In genomic region chr11:82756765-82757650, GRCh38 we compare ENCODE assay signal across 14 cellular contexts. TPM values are rescaled to one million over a fixed set of nuclear protein-coding genes. Genes with fewer than 3 reads are reported as not detected.
DNase-seq lines count a peak whose midpoint lies in the region; ATAC-seq and TF ChIP-seq lines count a peak whose summit lies in the region.
"Had no signal": no experiment of that assay in that cellular context is flagged by ENCODE, and none has a peak within 500 bp of the region (broad histone marks: within the 10 kb centered on the region; RNA-seq: fewer than 3 reads in every experiment).

No MANE protein-coding gene starts in this region.

- peak; percentile 53 for ATAC-seq in activated CD4-positive, alpha-beta T cell treated with anti-CD3 and anti-CD28 coated beads for 36 hours
- no peak for ATAC-seq in GM18858 (IDR thresholded peaks at IDR 0.05; ENCODE audit: unreplicated experiment)
- no peak for ATAC-seq in left lung
- ATAC-seq in GM21576 (IDR thresholded peaks at IDR 0.05; ENCODE audit: unreplicated experiment): no peak

- H3K9me3 ChIP-seq in duodenal mucosa (ENCODE audit: control insufficient read depth in 1 of 2, low read length in 2 of 2) (no peaks in the 10 kb centered on the region), left lung (no peaks in the 10 kb centered on the region)

- H3K4me3 ChIP-seq in duodenal mucosa (ENCODE audit: low read depth in 1 of 2, low read length in 2 of 2): peak overlapping the region; percentile 48 to 53
- no peak overlapping the region for H3K4me3 ChIP-seq in left lung

- H3K27me3 ChIP-seq in duodenal mucosa (ENCODE audit: control insufficient read depth in 1 of 2, insufficient read depth in 2 of 2, low read length in 2 of 2) (no peaks in the 10 kb centered on the region), left lung (no peaks in the 10 kb centered on the region)

- no peak overlapping the region for H3K4me3 Mint-ChIP-seq in activated CD4-positive, alpha-beta T cell treated with anti-CD3 and anti-CD28 coated beads for 36 hours

- POLR2A ChIA-PET in activated CD4-positive, alpha-beta T cell treated with anti-CD3 and anti-CD28 coated beads for 36 hours (lab: Charles Lee): interaction anchor here (0.6 kb wide), 1 partner anchor 66 kb away, joined by 7 read pairs; no protein-coding TSS in a partner anchor

- H3K27me3 Mint-ChIP-seq in activated CD4-positive, alpha-beta T cell treated with anti-CD3 and anti-CD28 coated beads for 36 hours: no peaks in the 10 kb centered on the region

- no peaks in the 10 kb centered on the region for H3K36me3 Mint-ChIP-seq in activated CD4-positive, alpha-beta T cell treated with anti-CD3 and anti-CD28 coated beads for 36 hours (ENCODE audit: low read depth)

- CTCF ChIA-PET in activated CD4-positive, alpha-beta T cell treated with anti-CD3 and anti-CD28 coated beads for 36 hours (lab: Charles Lee): interaction anchor here (0.8 to 1.6 kb wide), 3 partner anchors 17 to 1080 kb away, joined by 3 to 6 read pairs (median 3); no protein-coding TSS in a partner anchor

- no peak for DNase-seq in activated CD4-positive, alpha-beta T cell treated with anti-CD3 and anti-CD28 coated beads for 36 hours
- no peak for DNase-seq in activated CD4-positive, alpha-beta T cell treated with anti-CD3 and anti-CD28 coated beads for 4 hours
- DNase-seq in NCI-H446 treated with DMSO at 0.1 percent for 48 hours (lab: John Stamatoyannopoulos, UW) (peak; percentile 84), putamen (ENCODE audit: low spot score) (peak; percentile 89), left lung (no peak)
- DNase-seq: ACHN; activated CD4-positive, alpha-beta T cell treated with anti-CD3 and anti-CD28 coated beads, Interleukin-2, amount 50 U/mL, for 1 hour; effector CD4-positive, alpha-beta T cell; stimulated activated CD4-positive, alpha-beta T cell treated with anti-CD3 and anti-CD28 coated beads, Interleukin-4, amount 100 ng/mL, for 4 hours had no signal

- H3K4me1 Mint-ChIP-seq in activated CD4-positive, alpha-beta T cell treated with anti-CD3 and anti-CD28 coated beads for 36 hours: peaks cover 22% of the 10 kb centered on the region

- H3K36me3 ChIP-seq in duodenal mucosa (ENCODE audit: control insufficient read depth in 1 of 2, insufficient read depth in 2 of 2, low read length in 2 of 2) (no peaks in the 10 kb centered on the region), left lung (no peaks in the 10 kb centered on the region)

- no peak overlapping the region for H3K27ac ChIP-seq in duodenal mucosa (ENCODE audit: low read depth, low read length)
- no peak overlapping the region for H3K27ac ChIP-seq in left lung
- H3K27ac ChIP-seq: HL-60 had no signal

- H3K4me1 ChIP-seq in duodenal mucosa (ENCODE audit: control insufficient read depth in 1 of 2, insufficient read depth in 2 of 2, low read length in 2 of 2) (peaks cover 13 to 20% of the 10 kb centered on the region in 2 donors), left lung (no peaks in the 10 kb centered on the region)

- intact Hi-C loops in activated CD4-positive, alpha-beta T cell treated with anti-CD3 and anti-CD28 coated beads for 36 hours (cut with DNase I, micrococcal nuclease): no loop called here
- intact Hi-C loops in left lung (cut with DNase I): no loop called here

- TF ChIP-seq CTCF in left lung (IDR thresholded peaks at IDR 0.05): no peak

- H3K9me3 Mint-ChIP-seq in activated CD4-positive, alpha-beta T cell treated with anti-CD3 and anti-CD28 coated beads for 36 hours (ENCODE audit: low read depth): no peaks in the 10 kb centered on the region

- no peak overlapping the region for H3K9ac ChIP-seq in duodenal mucosa (ENCODE audit: low read depth in 1 of 2, low read length in 2 of 2)

- peak overlapping the region; percentile 44 for H3K27ac Mint-ChIP-seq in activated CD4-positive, alpha-beta T cell treated with anti-CD3 and anti-CD28 coated beads for 36 hours

RNA-seq across cellular contexts. Expression of gene FAM181B, which starts 23.3 kb away (rescaled TPM):
- total RNA-seq in activated CD4-positive, alpha-beta T cell treated with anti-CD3 and anti-CD28 coated beads for 36 hours: not detected
- not detected for total RNA-seq in left lung
- total RNA-seq: lung microvascular endothelial cell had no signal

Comparison
In these comparisons a context has a peak if more than half of its experiments do, and no peak if none do; other contexts are left out.
1. DNase-seq: peak in NCI-H446 treated with DMSO at 0.1 percent for 48 hours (single experiment) and putamen (single experiment); none in activated CD4-positive, alpha-beta T cell treated with anti-CD3 and anti-CD28 coated beads for 36 hours (single experiment), activated CD4-positive, alpha-beta T cell treated with anti-CD3 and anti-CD28 coated beads for 4 hours (0 of 2) and left lung (0 of 2).
2. H3K4me3 ChIP-seq: peak in duodenal mucosa (2 of 2); none in left lung (0 of 2).